ENCODE assay signal across 8 cellular contexts in genomic region chr11:4607782-4608666, GRCh38. TPM values are rescaled to one million over a fixed set of nuclear protein-coding genes. Genes with fewer than 3 reads are reported as not detected.
A peak's percentile ranks its signal among the peaks of the same experiment; 100 is the strongest.
DNase-seq lines count a peak whose midpoint lies in the region; ATAC-seq and TF ChIP-seq lines count a peak whose summit lies in the region.

A gene with protein sequence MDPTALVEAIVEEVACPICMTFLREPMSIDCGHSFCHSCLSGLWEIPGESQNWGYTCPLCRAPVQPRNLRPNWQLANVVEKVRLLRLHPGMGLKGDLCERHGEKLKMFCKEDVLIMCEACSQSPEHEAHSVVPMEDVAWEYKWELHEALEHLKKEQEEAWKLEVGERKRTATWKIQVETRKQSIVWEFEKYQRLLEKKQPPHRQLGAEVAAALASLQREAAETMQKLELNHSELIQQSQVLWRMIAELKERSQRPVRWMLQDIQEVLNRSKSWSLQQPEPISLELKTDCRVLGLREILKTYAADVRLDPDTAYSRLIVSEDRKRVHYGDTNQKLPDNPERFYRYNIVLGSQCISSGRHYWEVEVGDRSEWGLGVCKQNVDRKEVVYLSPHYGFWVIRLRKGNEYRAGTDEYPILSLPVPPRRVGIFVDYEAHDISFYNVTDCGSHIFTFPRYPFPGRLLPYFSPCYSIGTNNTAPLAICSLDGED (minus strand): TSS chr11:4608231. CDS start chr11:4605504, 2,727 bp downstream.

- peak; percentile 62 for TF ChIP-seq POLR2A in IMR-90 (IDR thresholded peaks at IDR 0.05; ENCODE audit: low read depth, low read length)
- TF ChIP-seq POLR2A in esophagus squamous epithelium (IDR thresholded peaks at IDR 0.05), result peak in 1 of 4 donors; percentile 77

- H3K18ac ChIP-seq in IMR-90 (ENCODE audit: low read depth, low read length), result peak within 1 kb of the TSS; percentile 23

- no peak within 1 kb of the TSS for H2AK9ac ChIP-seq in IMR-90 (replicated peaks; ENCODE audit: low read depth, low read length, poor library complexity)

- peak; percentile 87 for DNase-seq in DMS 273 treated with DMSO at 0.1 percent for 48 hours (lab: John Stamatoyannopoulos, UW)
- peak; percentile 95 for DNase-seq in IMR-90
- DNase-seq in Panc1 (ENCODE audit: low read depth, low spot score), result peak; percentile 85
- DNase-seq in activated T-helper 1 cell treated with anti-CD3 and anti-CD28 coated beads, Interleukin-12 subunit alpha, Interleukin-12 subunit beta, Interleukin-2, Interleukin-4 antibody, amounts not matched to agents 30 ng/mL and 10 ng/mL and 1 ng/mL, durations not matched to agents 14 hours and 24 hours and 36 hours (ENCODE audit: low spot score), result peak; percentile 94
- DNase-seq in esophagus squamous epithelium (lab: John Stamatoyannopoulos, UW), result peak; percentile 80
- peak; percentile 95 for DNase-seq in naive B cell

- peak within 1 kb of the TSS; percentile 95 to 97 for H4K8ac ChIP-seq in IMR-90 (ENCODE audit: low read depth in 2 of 2, low read length in 2 of 2)

- no peak within 1 kb of the TSS for H2BK15ac ChIP-seq in IMR-90 (ENCODE audit: low read depth, low read length)

- peak within 1 kb of the TSS; percentile 77 for H3K9ac ChIP-seq in IMR-90 (ENCODE audit: low read depth, low read length)

- H3K27ac Mint-ChIP-seq in activated T-helper 1 cell treated with anti-CD3 and anti-CD28 coated beads, Interleukin-12 subunit alpha, Interleukin-12 subunit beta, Interleukin-2, Interleukin-4 antibody, amounts not matched to agents 30 ng/mL and 10 ng/mL and 1 ng/mL, durations not matched to agents 14 hours and 24 hours and 36 hours, result peak within 1 kb of the TSS; percentile 88
- H3K27ac Mint-ChIP-seq in naive B cell, result peak within 1 kb of the TSS; percentile 93 to 98 (median 96)
- peak within 1 kb of the TSS; percentile 91 for H3K27ac Mint-ChIP-seq in stimulated activated memory B cell treated with anti-CD40 and anti-IgM and Interleukin-4, amounts not matched to agents 10 μg/mL and 1 μg/mL and 100 μg/mL, for 72 hours

- intact Hi-C loops in IMR-90 (cut with micrococcal nuclease), result no loop called here
- intact Hi-C loops in Panc1 (cut with micrococcal nuclease; ENCODE audit: unreplicated experiment), result loop anchor here (10.0 kb wide), 1 partner anchor 423 kb away; no protein-coding TSS in a partner anchor
- intact Hi-C loops in activated T-helper 1 cell treated with anti-CD3 and anti-CD28 coated beads, Interleukin-12 subunit alpha, Interleukin-12 subunit beta, Interleukin-2, Interleukin-4 antibody, amounts not matched to agents 30 ng/mL and 10 ng/mL and 1 ng/mL, durations not matched to agents 14 hours and 24 hours and 36 hours (cut with micrococcal nuclease), result loop anchor here (1.0 to 5.0 kb wide), 4 partner anchors 29 to 1084 kb away; partner anchors contain the start of genes OR51D1 and TRIM21
- intact Hi-C loops in esophagus squamous epithelium (cut with DNase I), result no loop called here

- 4% methylated on average over 9 of the region's 43 CpGs; no CpG with 5 or more reads in 1 of the 2 experiments for WGBS in IMR-90 (ENCODE audit: extremely low coverage in 2 of 2, insufficient read length in 1 of 2), 2 experiments
- 13 to 14% methylated on average over 10 to 12 of the region's 43 CpGs for WGBS in esophagus squamous epithelium, 2 donors

- TF ChIP-seq RAD21 in IMR-90 (IDR thresholded peaks at IDR 0.05; ENCODE audit: low read length), result no peak

- peaks cover 6% of the 10 kb centered on the region for H3K36me3 ChIP-seq in IMR-90 (ENCODE audit: control insufficient read depth, insufficient read depth, low read length)
- no peaks in the 10 kb centered on the region for H3K36me3 ChIP-seq in Panc1 (ENCODE audit: control insufficient read depth, insufficient read depth, low read length)
- H3K36me3 ChIP-seq in esophagus squamous epithelium, result peaks cover 0 to 25% (median 0%) of the 10 kb centered on the region in 3 donors

- no peak within 1 kb of the TSS for H2BK120ac ChIP-seq in IMR-90 (ENCODE audit: low read depth, low read length)

- H4K5ac ChIP-seq in IMR-90 (ENCODE audit: low read depth, low read length), result peak within 1 kb of the TSS; percentile 94

- H3K79me1 ChIP-seq in IMR-90 (ENCODE audit: low read depth in 1 of 2, low read length in 2 of 2), result peaks cover 0 to 11% of the 10 kb centered on the region in 2 experiments

- peak within 1 kb of the TSS; percentile 76 for H3K14ac ChIP-seq in IMR-90 (replicated peaks; ENCODE audit: low read depth, low read length)

- dilution Hi-C loops in IMR-90 (cut with HindIII; ENCODE audit: low sequenced_read_pairs, unreplicated experiment), result no loop called here

- BruUV-seq in IMR-90 (replicated peaks; lab: Mats Ljungman, UMichigan), result no TSS peak
- no TSS peak for BruUV-seq in Panc1 (replicated peaks; lab: Mats Ljungman, UMichigan)

- peak within 1 kb of the TSS; percentile 92 for H3K4me3 Mint-ChIP-seq in activated T-helper 1 cell treated with anti-CD3 and anti-CD28 coated beads, Interleukin-12 subunit alpha, Interleukin-12 subunit beta, Interleukin-2, Interleukin-4 antibody, amounts not matched to agents 30 ng/mL and 10 ng/mL and 1 ng/mL, durations not matched to agents 14 hours and 24 hours and 36 hours
- H3K4me3 Mint-ChIP-seq in naive B cell, result peak within 1 kb of the TSS; percentile 90 to 99 (median 96)
- peak within 1 kb of the TSS; percentile 93 for H3K4me3 Mint-ChIP-seq in stimulated activated memory B cell treated with anti-CD40 and anti-IgM and Interleukin-4, amounts not matched to agents 10 μg/mL and 1 μg/mL and 100 μg/mL, for 72 hours

- H3K27me3 Mint-ChIP-seq in activated T-helper 1 cell treated with anti-CD3 and anti-CD28 coated beads, Interleukin-12 subunit alpha, Interleukin-12 subunit beta, Interleukin-2, Interleukin-4 antibody, amounts not matched to agents 30 ng/mL and 10 ng/mL and 1 ng/mL, durations not matched to agents 14 hours and 24 hours and 36 hours (ENCODE audit: insufficient read depth), result no peaks in the 10 kb centered on the region
- H3K27me3 Mint-ChIP-seq in naive B cell, result no peaks in the 10 kb centered on the region
- H3K27me3 Mint-ChIP-seq in stimulated activated memory B cell treated with anti-CD40 and anti-IgM and Interleukin-4, amounts not matched to agents 10 μg/mL and 1 μg/mL and 100 μg/mL, for 72 hours, result no peaks in the 10 kb centered on the region

- H3K4me1 ChIP-seq in IMR-90 (ENCODE audit: control insufficient read depth, insufficient read depth, low read length) (peaks cover 7% of the 10 kb centered on the region), Panc1 (ENCODE audit: control insufficient read depth, insufficient read depth, low read length) (peaks cover 10% of the 10 kb centered on the region; the same call in 1 of the 2 replicates), esophagus squamous epithelium (peaks cover 0 to 30% (median 10%) of the 10 kb centered on the region in 3 donors)

- H3K9me3 Mint-ChIP-seq in activated T-helper 1 cell treated with anti-CD3 and anti-CD28 coated beads, Interleukin-12 subunit alpha, Interleukin-12 subunit beta, Interleukin-2, Interleukin-4 antibody, amounts not matched to agents 30 ng/mL and 10 ng/mL and 1 ng/mL, durations not matched to agents 14 hours and 24 hours and 36 hours, result peaks cover 3% of the 10 kb centered on the region
- H3K9me3 Mint-ChIP-seq in naive B cell, result peaks cover 0 to 2% (median 0%) of the 10 kb centered on the region in 7 donors
- H3K9me3 Mint-ChIP-seq in stimulated activated memory B cell treated with anti-CD40 and anti-IgM and Interleukin-4, amounts not matched to agents 10 μg/mL and 1 μg/mL and 100 μg/mL, for 72 hours, result no peaks in the 10 kb centered on the region

- H3K4me1 Mint-ChIP-seq in activated T-helper 1 cell treated with anti-CD3 and anti-CD28 coated beads, Interleukin-12 subunit alpha, Interleukin-12 subunit beta, Interleukin-2, Interleukin-4 antibody, amounts not matched to agents 30 ng/mL and 10 ng/mL and 1 ng/mL, durations not matched to agents 14 hours and 24 hours and 36 hours (ENCODE audit: low read depth), result peaks cover 46% of the 10 kb centered on the region
- peaks cover 28 to 43% (median 39%) of the 10 kb centered on the region in 3 donors for H3K4me1 Mint-ChIP-seq in naive B cell
- H3K4me1 Mint-ChIP-seq in stimulated activated memory B cell treated with anti-CD40 and anti-IgM and Interleukin-4, amounts not matched to agents 10 μg/mL and 1 μg/mL and 100 μg/mL, for 72 hours, result peaks cover 34% of the 10 kb centered on the region

- TF ChIP-seq CTCF in IMR-90 (conservative IDR thresholded peaks at IDR 0.05; ENCODE audit: low read depth, low read length) (no peak), Panc1 (IDR thresholded peaks at IDR 0.05) (no peak), esophagus squamous epithelium (IDR thresholded peaks at IDR 0.05) (peak in 1 of 6 experiments; percentile 7)

- no peak within 1 kb of the TSS for H2AK5ac ChIP-seq in IMR-90 (ENCODE audit: low read depth, low read length)

- peak; percentile 100 for ATAC-seq in GM21528 (IDR thresholded peaks at IDR 0.05; ENCODE audit: low FRiP score, unreplicated experiment)
- ATAC-seq in IMR-90 (ENCODE audit: low read depth), result peak; percentile 100
- ATAC-seq in Panc1, result peak; percentile 100
- peak; percentile 99 to 100 for ATAC-seq in naive B cell (ENCODE audit: low read depth in 2 of 2)
- peak; percentile 100 for ATAC-seq in stimulated activated memory B cell treated with anti-CD40 and anti-IgM and Interleukin-4, amounts not matched to agents 10 μg/mL and 1 μg/mL and 100 μg/mL, for 72 hours

- peak within 1 kb of the TSS; percentile 71; the same call in 1 of the 2 replicates for H3K23ac ChIP-seq in IMR-90 (ENCODE audit: low read depth, low read length)

- CTCF ChIA-PET in IMR-90 (lab: Yijun Ruan, JAX) (interaction anchor here (1.6 to 2.0 kb wide), 2 partner anchors 29 to 420 kb away, joined by 6 to 7 read pairs; partner anchors contain the start of gene OR51D1), Panc1 (lab: Charles Lee) (interaction anchor here (0.5 to 1.0 kb wide), 5 partner anchors 12 to 1755 kb away, joined by 3 to 5 read pairs (median 3); partner anchors contain the start of gene OR51D1)

- peak within 1 kb of the TSS; percentile 92 for H3K4me2 ChIP-seq in IMR-90 (ENCODE audit: low read depth, low read length)

- peaks cover 2% of the 10 kb centered on the region; the same call in 1 of the 2 replicates for H3K9me1 ChIP-seq in IMR-90 (ENCODE audit: insufficient read depth, low read length)

- in situ Hi-C loops in IMR-90 (cut with MboI; ENCODE audit: low sequenced_read_pairs) (no loop called here), Panc1 (cut with HindIII; ENCODE audit: low pct_unique_long_range_greater_than_20kb, low sequenced_read_pairs) (no loop called here)

- no peak within 1 kb of the TSS; the same call in 1 of the 2 replicates for H3K56ac ChIP-seq in IMR-90 (ENCODE audit: extremely low read depth, insufficient read depth, low read length)

- POLR2A ChIA-PET in IMR-90 (lab: Charles Lee; ENCODE audit: unreplicated experiment) (no interaction called here), Panc1 (lab: Charles Lee) (interaction anchor here (0.6 kb wide), 1 partner anchor 760 kb away, joined by 21 read pairs; no protein-coding TSS in a partner anchor)

- peak within 1 kb of the TSS; percentile 62 for H3K27ac ChIP-seq in IMR-90 (ENCODE audit: insufficient read depth, low read length)
- H3K27ac ChIP-seq in Panc1 (ENCODE audit: low read length), result peak within 1 kb of the TSS; percentile 80
- H3K27ac ChIP-seq in esophagus squamous epithelium, result peak within 1 kb of the TSS; percentile 82 to 91 (median 90)

- H3K9me3 ChIP-seq in IMR-90 (ENCODE audit: control insufficient read depth, insufficient read depth, low read length) (no peaks in the 10 kb centered on the region), Panc1 (ENCODE audit: control insufficient read depth, insufficient read depth, low read depth, low read length) (no peaks in the 10 kb centered on the region), esophagus squamous epithelium (no peaks in the 10 kb centered on the region)

- no peaks in the 10 kb centered on the region for H3K27me3 ChIP-seq in IMR-90 (ENCODE audit: control insufficient read depth, insufficient read depth, low read length)
- H3K27me3 ChIP-seq in Panc1 (ENCODE audit: control insufficient read depth, insufficient read depth, low read length), result no peaks in the 10 kb centered on the region; the same call in 1 of the 2 replicates
- H3K27me3 ChIP-seq in esophagus squamous epithelium, result no peaks in the 10 kb centered on the region

- H4K91ac ChIP-seq in IMR-90 (ENCODE audit: insufficient read depth, low read depth, low read length), result peak within 1 kb of the TSS; percentile 47; the same call in 1 of the 2 replicates

- no peak within 1 kb of the TSS for H2BK20ac ChIP-seq in IMR-90 (ENCODE audit: low read depth, low read length)

- H3K36me3 Mint-ChIP-seq in activated T-helper 1 cell treated with anti-CD3 and anti-CD28 coated beads, Interleukin-12 subunit alpha, Interleukin-12 subunit beta, Interleukin-2, Interleukin-4 antibody, amounts not matched to agents 30 ng/mL and 10 ng/mL and 1 ng/mL, durations not matched to agents 14 hours and 24 hours and 36 hours (ENCODE audit: low read depth), result peaks cover 13% of the 10 kb centered on the region
- no peaks in the 10 kb centered on the region for H3K36me3 Mint-ChIP-seq in naive B cell
- peaks cover 23% of the 10 kb centered on the region for H3K36me3 Mint-ChIP-seq in stimulated activated memory B cell treated with anti-CD40 and anti-IgM and Interleukin-4, amounts not matched to agents 10 μg/mL and 1 μg/mL and 100 μg/mL, for 72 hours

- H4K20me1 ChIP-seq in IMR-90 (ENCODE audit: insufficient read depth, low read length), result no peaks in the 10 kb centered on the region

- peak within 1 kb of the TSS; percentile 93 for H2AFZ ChIP-seq in IMR-90 (replicated peaks; ENCODE audit: low read length, poor library complexity)

- peak within 1 kb of the TSS; percentile 69 for H3K4me3 ChIP-seq in IMR-90 (ENCODE audit: insufficient read depth, low read depth, low read length)
- H3K4me3 ChIP-seq in Panc1 (ENCODE audit: low read depth in 2 of 2, low read length in 2 of 2), result peak within 1 kb of the TSS; percentile 67 to 79
- peak within 1 kb of the TSS; percentile 57 to 85 (median 67) for H3K4me3 ChIP-seq in esophagus squamous epithelium

- peak within 1 kb of the TSS; percentile 75 for H3K4ac ChIP-seq in IMR-90 (ENCODE audit: low read depth, low read length)

- peak within 1 kb of the TSS; percentile 43 for H2BK5ac ChIP-seq in IMR-90 (ENCODE audit: low read depth, low read length, poor library complexity, severe bottlenecking)

RNA-seq across cellular contexts. Expression of the gene that starts here (rescaled TPM):
- total RNA-seq in IMR-90 (2012; rRNA removed), result 8.1 and 8.4 TPM in 2 replicates
- 6.5 and 8.1 TPM in 2 replicates for polyA plus RNA-seq in IMR-90 (2012; rRNA removed)
- 3.8 and 5.7 TPM in 2 replicates for polyA plus RNA-seq in IMR-90 (2012; cell fraction: cytosol; rRNA removed)
- polyA plus RNA-seq in IMR-90 (2012; cell fraction: nucleus; rRNA removed; ENCODE audit: low replicate concordance), result 5.7 and 14.6 TPM in 2 replicates
- total RNA-seq in Panc1 (2021; ENCODE audit: unreplicated experiment), result 18.5 TPM
- polyA plus RNA-seq in Panc1 (2012; ENCODE audit: insufficient read length), result 12.8 TPM
- 8.2 and 9.4 TPM in 2 replicates for total RNA-seq in activated T-helper 1 cell treated with anti-CD3 and anti-CD28 coated beads, Interleukin-12 subunit alpha, Interleukin-12 subunit beta, Interleukin-2, Interleukin-4 antibody, amounts not matched to agents 30 ng/mL and 10 ng/mL and 1 ng/mL, durations not matched to agents 14 hours and 24 hours and 36 hours
- total RNA-seq in esophagus squamous epithelium, result 10 to 100 TPM in 2 of 4 donors, 1 to 10 TPM in 2; 6.2 to 12.1 (median 10.0) TPM
- polyA plus RNA-seq in naive B cell (ENCODE audit: low read depth in 6 of 6), result 10 to 100 TPM in 5 of 6 donors, 1 to 10 TPM in 1; 4.8 to 20.4 (median 11.4) TPM

Comparison
In these comparisons a context has a peak if more than half of its experiments do, and no peak if none do; other contexts are left out.
1. Peak in every context shown above with its lines: DNase-seq, ATAC-seq, H3K4me3 ChIP-seq and H3K27ac ChIP-seq.
2. intact Hi-C loops: an anchor here in Panc1 (10.0 kb wide) and activated T-helper 1 cell treated with anti-CD3 and anti-CD28 coated beads, Interleukin-12 subunit alpha, Interleukin-12 subunit beta, Interleukin-2, Interleukin-4 antibody, amounts not matched to agents 30 ng/mL and 10 ng/mL and 1 ng/mL, durations not matched to agents 14 hours and 24 hours and 36 hours (1.0 to 5.0 kb wide); none called in IMR-90 and esophagus squamous epithelium.